ENCODE assay signal across 9 cellular contexts in the genomic region with DNA sequence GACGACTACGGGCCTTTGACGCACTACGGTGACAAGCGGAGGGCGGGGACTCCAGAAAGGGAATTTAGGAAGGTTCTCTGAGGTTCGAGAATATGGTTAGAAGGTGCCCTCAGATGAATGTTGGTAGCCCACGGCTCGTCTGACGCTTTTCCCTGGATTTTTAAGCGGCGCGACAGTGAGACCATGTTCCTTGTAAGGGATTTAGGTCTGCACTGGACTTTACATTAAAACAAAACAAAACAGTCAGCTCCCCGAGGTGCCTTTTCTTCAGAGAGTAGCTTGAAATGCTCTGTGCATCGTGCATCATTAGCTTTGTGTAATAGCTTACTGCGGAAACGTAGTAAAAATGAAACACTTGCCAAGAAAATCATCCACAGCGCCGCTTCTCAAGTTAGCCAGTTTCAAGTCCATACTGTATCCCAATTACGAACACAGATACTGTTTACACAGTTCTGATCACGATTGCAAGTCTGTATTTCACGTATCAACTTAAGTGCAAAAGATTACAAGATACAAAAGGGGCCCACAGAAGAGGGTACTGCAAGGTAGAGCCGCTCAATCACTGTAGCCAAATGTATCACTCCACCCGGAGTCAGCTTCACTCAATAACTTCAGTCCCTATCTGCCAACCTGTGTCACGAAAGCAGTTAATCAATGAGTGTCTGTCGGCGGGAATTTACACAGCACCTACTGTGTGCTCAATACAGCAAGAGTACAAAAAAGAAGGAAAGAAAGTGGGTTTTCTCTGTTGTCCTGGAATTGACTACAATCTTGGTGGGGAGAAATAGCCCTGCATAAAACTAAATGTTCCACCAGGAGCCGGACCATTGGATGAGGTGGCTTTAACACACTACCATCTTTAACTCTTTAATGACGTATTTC. TPM values are rescaled to one million over a fixed set of nuclear protein-coding genes. Genes with fewer than 3 reads are reported as not detected.
DNase-seq lines count a peak whose midpoint lies in the region; FAIRE-seq and TF ChIP-seq lines count a peak whose summit lies in the region.
"Had no signal": no experiment of that assay in that cellular context is flagged by ENCODE, and none has a peak within 500 bp of the region (broad histone marks: within the 10 kb centered on the region; RNA-seq: fewer than 3 reads in every experiment).

No MANE protein-coding gene starts in this region.

- FAIRE-seq in kidney (lab: Jason Lieb, UNC) = peak; percentile 60
- FAIRE-seq: TTC549 had no signal

- peaks cover 0 to 1% of the 10 kb centered on the region in 2 donors for H3K36me3 Mint-ChIP-seq in CD14-positive monocyte

- intact Hi-C loops in CD14-positive monocyte (cut with micrococcal nuclease) (loop anchor here (10.0 kb wide), 2 partner anchors 88 to 168 kb away; partner anchors contain the start of gene SEPTIN6 (in 1 of the 2)), kidney (cut with DNase I) (no loop called here)

- H3K4me3 Mint-ChIP-seq in CD14-positive monocyte = peak overlapping the region; percentile 84 to 89

- peaks cover 18% of the 10 kb centered on the region for H3K4me1 Mint-ChIP-seq in CD14-positive monocyte

- H3K4me1 ChIP-seq in HUES48 (ENCODE audit: control insufficient read depth, insufficient read depth, low read length) (0 out of 2 replicates have a peak, but pooled peaks cover 4% of the 10 kb centered on the region), kidney (ENCODE audit: control insufficient read depth in 1 of 2, insufficient read depth in 1 of 2, low read depth in 1 of 2, low read length in 2 of 2) (peaks cover 0 to 2% of the 10 kb centered on the region in 2 donors)

- H3K36me3 ChIP-seq in HUES48 (ENCODE audit: control insufficient read depth, insufficient read depth, low read length) (0 out of 2 replicates have a peak, but pooled peaks cover 4% of the 10 kb centered on the region), kidney (ENCODE audit: control insufficient read depth in 1 of 2, insufficient read depth in 2 of 2, low read length in 2 of 2) (no peaks in the 10 kb centered on the region)

- H3K27ac Mint-ChIP-seq in CD14-positive monocyte = peak overlapping the region; percentile 97 to 99 (median 99)

- no peak for TF ChIP-seq CTCF in CD14-positive monocyte (IDR thresholded peaks at IDR 0.05)
- TF ChIP-seq CTCF in kidney (IDR thresholded peaks at IDR 0.05; ENCODE audit: borderline replicate concordance, extremely low read depth, insufficient read depth) = no peak

- peaks cover 0 to 33% (median 0%) of the 10 kb centered on the region in 3 donors for H3K27me3 Mint-ChIP-seq in CD14-positive monocyte (ENCODE audit: low read depth in 3 of 3)

- H3K27ac ChIP-seq in HUES48 (ENCODE audit: low read depth, low read length) (peak overlapping the region; percentile 35), angular gyrus (ENCODE audit: low read depth, low read length) (peak overlapping the region; percentile 97), kidney (ENCODE audit: low read depth in 2 of 2, low read length in 2 of 2) (peak overlapping the region; percentile 95 to 98), temporal lobe (ENCODE audit: low read depth, low read length) (peak overlapping the region; percentile 83)

- peaks cover 0 to 3% (median 0%) of the 10 kb centered on the region in 7 donors for H3K9me3 Mint-ChIP-seq in CD14-positive monocyte

- DNase-seq in CD14-positive monocyte (ENCODE audit: low spot score) = no peak
- no peak for DNase-seq in kidney
- no peak for DNase-seq in cerebellum (ENCODE audit: low spot score)
- DNase-seq in MV-4-11 (lab: John Stamatoyannopoulos, UW) = no peak

- H3K27me3 ChIP-seq in HUES48 (ENCODE audit: control insufficient read depth, insufficient read depth, low read length) = peaks cover 25% of the 10 kb centered on the region; the same call in 1 of the 2 replicates

- peak; percentile 19 for TF ChIP-seq POLR2A in GM19099 (IDR thresholded peaks at IDR 0.05; ENCODE audit: extremely low read depth, insufficient read length, low read depth)

- H3K9me3 ChIP-seq in HUES48 (ENCODE audit: control insufficient read depth, insufficient read depth, low read length) (peaks cover 23% of the 10 kb centered on the region), kidney (ENCODE audit: control insufficient read depth in 1 of 2, low read length in 2 of 2) (no peaks in the 10 kb centered on the region)

- peak overlapping the region; percentile 90 for H3K4me3 ChIP-seq in HUES48 (ENCODE audit: low read depth, low read length)
- peak overlapping the region; percentile 74 to 91 for H3K4me3 ChIP-seq in kidney (ENCODE audit: low read length in 2 of 2)

- peak overlapping the region; percentile 31; the same call in 1 of the 2 replicates for H3K9ac ChIP-seq in HUES48 (ENCODE audit: low read depth, low read length)
- peak overlapping the region; percentile 77 to 87 for H3K9ac ChIP-seq in kidney (ENCODE audit: low read length in 2 of 2)

RNA-seq across cellular contexts. Expression of gene NKRF, which starts 0.5 kb away (rescaled TPM):
- polyA plus RNA-seq in CD14-positive monocyte = 1 to 10 TPM; 1.3 to 2.4 TPM
- 9.0 TPM for total RNA-seq in kidney
- 5.7 TPM for polyA plus RNA-seq in kidney (ENCODE audit: insufficient read depth, low read depth, low replicate concordance)
- 15.0 TPM for total RNA-seq in temporal lobe
- total RNA-seq in cerebellum = 13.8 TPM

RNA-seq across cellular contexts. Expression of gene UBE2A, which starts 32.4 kb away (rescaled TPM):
- polyA plus RNA-seq in CD14-positive monocyte = 10 to 100 TPM; 74.1 to 91.4 TPM
- total RNA-seq in kidney = 50.5 TPM
- polyA plus RNA-seq in kidney (ENCODE audit: insufficient read depth, low read depth, low replicate concordance) = 51.3 TPM
- total RNA-seq in temporal lobe = 27.5 TPM
- total RNA-seq in cerebellum = 34.1 TPM

RNA-seq across cellular contexts. Expression of gene STEEP1, which starts 41.5 kb away (rescaled TPM):
- polyA plus RNA-seq in CD14-positive monocyte = 10 to 100 TPM; 10.6 to 13.2 TPM
- total RNA-seq in kidney = 24.2 TPM
- 23.7 TPM for polyA plus RNA-seq in kidney (ENCODE audit: insufficient read depth, low read depth, low replicate concordance)
- total RNA-seq in temporal lobe = 25.1 TPM
- 27.9 TPM for total RNA-seq in cerebellum

Comparison
In these comparisons a context has a peak if more than half of its experiments do, and no peak if none do; other contexts are left out.
1. H3K27ac ChIP-seq: peak in every context shown above with its lines; median percentile 97 in angular gyrus; 96 in kidney; 83 in temporal lobe; 35 in HUES48.